ENCODE assay signal across 21 cellular contexts in the genomic region with DNA sequence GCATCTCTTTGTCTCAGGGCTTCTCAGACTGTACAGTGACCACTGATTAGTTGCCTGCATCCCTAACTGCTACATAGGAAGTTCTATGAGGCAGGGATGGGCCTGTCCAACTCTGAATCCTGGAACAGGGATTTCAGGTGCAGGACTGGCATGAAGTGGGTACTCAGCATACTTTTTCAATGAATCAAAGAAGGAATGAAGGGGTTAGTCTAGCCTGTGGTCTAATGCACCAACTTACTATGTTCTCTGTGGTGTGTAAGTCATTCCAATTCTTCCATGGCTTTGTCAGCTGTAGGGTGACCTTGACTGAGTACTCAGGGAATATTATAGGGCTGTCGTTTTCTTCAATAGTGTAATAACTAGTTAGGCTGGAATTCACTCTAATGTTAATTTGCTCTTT. TPM values are rescaled to one million over a fixed set of nuclear protein-coding genes. Genes with fewer than 3 reads are reported as not detected.
DNase-seq lines count a peak whose midpoint lies in the region; ATAC-seq and TF ChIP-seq lines count a peak whose summit lies in the region.
"Had no signal": no experiment of that assay in that cellular context is flagged by ENCODE, and none has a peak within 500 bp of the region (broad histone marks: within the 10 kb centered on the region; RNA-seq: fewer than 3 reads in every experiment).

No MANE protein-coding gene starts in this region.

- H3K27me3 Mint-ChIP-seq in glutamatergic neuron (ENCODE audit: unreplicated experiment): peaks cover 2% of the 10 kb centered on the region

- no peaks in the 10 kb centered on the region for H4K20me1 ChIP-seq in smooth muscle cell (ENCODE audit: low read depth)

- ATAC-seq in left lung (peak; percentile 73), GM18502 (IDR thresholded peaks at IDR 0.05; ENCODE audit: poor library complexity, unreplicated experiment) (no peak), HG02571 (IDR thresholded peaks at IDR 0.05; ENCODE audit: unreplicated experiment) (no peak)
- ATAC-seq: K562 had no signal

- intact Hi-C loops in left lung (cut with DNase I): no loop called here

- H3K27me3 ChIP-seq in left lung (no peaks in the 10 kb centered on the region), smooth muscle cell (ENCODE audit: low read depth) (no peaks in the 10 kb centered on the region)

- H3K36me3 ChIP-seq in left lung: no peaks in the 10 kb centered on the region
- no peaks in the 10 kb centered on the region for H3K36me3 ChIP-seq in smooth muscle cell (ENCODE audit: low read depth)

- peaks cover 3% of the 10 kb centered on the region for H3K36me3 Mint-ChIP-seq in glutamatergic neuron (ENCODE audit: unreplicated experiment)
- H3K36me3 Mint-ChIP-seq: CD4-positive, CD25-positive, alpha-beta regulatory T cell had no signal

- H3K9me3 Mint-ChIP-seq in glutamatergic neuron (ENCODE audit: unreplicated experiment): peaks cover 3% of the 10 kb centered on the region
- H3K9me3 Mint-ChIP-seq: HFFc6 had no signal

- no peaks in the 10 kb centered on the region for H3K4me1 ChIP-seq in left lung
- no peaks in the 10 kb centered on the region for H3K4me1 ChIP-seq in smooth muscle cell (ENCODE audit: low read depth)

- H3K4me1 Mint-ChIP-seq in glutamatergic neuron (ENCODE audit: low read depth, unreplicated experiment): no peaks in the 10 kb centered on the region
- H3K4me1 Mint-ChIP-seq: CD4-positive, CD25-positive, alpha-beta regulatory T cell; H9 had no signal

- DNase-seq in M059J (ENCODE audit: low read depth) (peak; percentile 38), astrocyte of the hippocampus (ENCODE audit: low read depth, low spot score) (peak; percentile 54), left lung (no peak), smooth muscle cell (lab: John Stamatoyannopoulos, UW; ENCODE audit: unreplicated experiment) (no peak), glutamatergic neuron (no peak)
- DNase-seq: CD4-positive, CD25-positive, alpha-beta regulatory T cell; EL; GF-D8; GM23248; H9; HFFc6; NCI-H1092 treated with DMSO at 0.1 percent for 48 hours; NCI-H146; NCI-H2029; NCI-H226; NCI-H524; OCI-M1; SHP77 had no signal

- H3K9ac ChIP-seq in smooth muscle cell (ENCODE audit: low read depth): no peak overlapping the region
- H3K9ac ChIP-seq: GM23248 had no signal

- TF ChIP-seq CTCF in left lung (IDR thresholded peaks at IDR 0.05) (no peak), smooth muscle cell (IDR thresholded peaks at IDR 0.05; ENCODE audit: borderline replicate concordance, insufficient read depth, poor library complexity, severe bottlenecking) (no peak), glutamatergic neuron (IDR thresholded peaks at IDR 0.05; ENCODE audit: partially characterized antibody, unreplicated experiment) (no peak)

- H3F3A ChIP-seq in smooth muscle cell (ENCODE audit: low read depth): peaks cover 4% of the 10 kb centered on the region

- H3K79me2 ChIP-seq in smooth muscle cell (ENCODE audit: low read depth): peaks cover 93% of the 10 kb centered on the region

- H3K27ac Mint-ChIP-seq in glutamatergic neuron (ENCODE audit: unreplicated experiment): no peak overlapping the region
- H3K27ac Mint-ChIP-seq: CD4-positive, CD25-positive, alpha-beta regulatory T cell; H9; HFFc6 had no signal

- 79% methylated on average over 1 of the region's 1 CpG for WGBS in smooth muscle cell (ENCODE audit: low lambda C conversion rate)

- H3K4me3 ChIP-seq in left lung (no peak overlapping the region), smooth muscle cell (no peak overlapping the region)
- H3K4me3 ChIP-seq: GM23248, K562 had no signal

- no peak overlapping the region for H2AFZ ChIP-seq in smooth muscle cell (ENCODE audit: low read depth)
- H2AFZ ChIP-seq: GM23248 had no signal

- no peak overlapping the region for H3K4me3 Mint-ChIP-seq in glutamatergic neuron (ENCODE audit: unreplicated experiment)
- H3K4me3 Mint-ChIP-seq: CD4-positive, CD25-positive, alpha-beta regulatory T cell; H9; HFFc6 had no signal

- H3K27ac ChIP-seq in left lung (no peak overlapping the region), smooth muscle cell (ENCODE audit: low read depth) (peak overlapping the region; percentile 42)
- H3K27ac ChIP-seq: GM23248 had no signal

- no peak overlapping the region for H3K4me2 ChIP-seq in smooth muscle cell

- H3K9me3 ChIP-seq in left lung (no peaks in the 10 kb centered on the region), smooth muscle cell (replicated peaks; ENCODE audit: low read depth) (no peaks in the 10 kb centered on the region)

RNA-seq across cellular contexts. Expression of a gene that starts 8.3 kb away (rescaled TPM):
- 2.9 and 4.2 TPM in 2 replicates for total RNA-seq in M059J (2014; rRNA removed; shearing (Covaris generic))
- 10 to 100 TPM; 42.7 to 58.4 TPM for total RNA-seq in left lung
- 222 and 313 TPM in 2 replicates for total RNA-seq in smooth muscle cell
- polyA plus RNA-seq in smooth muscle cell: 167 and 293 TPM in 2 replicates
- total RNA-seq in glutamatergic neuron (ENCODE audit: unreplicated experiment): not detected
- total RNA-seq: CD4-positive, CD25-positive, alpha-beta regulatory T cell; H9 had no signal

Comparison
In these comparisons a context has a peak if more than half of its experiments do, and no peak if none do; other contexts are left out.
1. DNase-seq: peak in M059J (single experiment) and astrocyte of the hippocampus (single experiment); none in left lung (0 of 2), smooth muscle cell (single experiment) and glutamatergic neuron (single experiment).